Comparison of ENCODE assay signal across 27 cellular contexts in genomic region chr11:68863553-68864265, GRCh38.
"Had no signal": no experiment of that assay in that cellular context is flagged by ENCODE, and none has a peak within 500 bp of the region (broad histone marks: within the 10 kb centered on the region; RNA-seq: fewer than 3 reads in every experiment).

No MANE protein-coding gene starts in this region.

- H3K4me3 Mint-ChIP-seq: naive B cell; naive thymus-derived CD8-positive, alpha-beta T cell; natural killer cell treated with Interleukin-12 subunit alpha and Interleukin-12 subunit beta and Interleukin-15 and Interleukin-18, amount 100 ng/mL, for 72 hours; nephron progenitor cell; neural crest cell; stimulated activated effector memory CD8-positive, alpha-beta T cell treated with anti-CD3 and anti-CD28 coated beads, Interleukin-12 subunit alpha, Interleukin-12 subunit beta, amount 100 ng/mL, for 72 hours; stimulated activated naive B cell treated with anti-CD40 and anti-IgM and Interleukin-4, amounts not matched to agents 10 μg/mL and 1 μg/mL and 100 μg/mL, for 72 hours; stimulated activated naive CD8-positive, alpha-beta T cell treated with anti-CD3 and anti-CD28 coated beads, Interleukin-15, Interleukin-2, amounts not matched to agents 100 ng/mL and 50 ng/mL, for 24 hours had no signal

- H3K4me1 Mint-ChIP-seq: neural crest cell; stimulated activated effector memory CD8-positive, alpha-beta T cell treated with anti-CD3 and anti-CD28 coated beads, Interleukin-12 subunit alpha, Interleukin-12 subunit beta, amount 100 ng/mL, for 72 hours had no signal

- H3K27ac Mint-ChIP-seq: naive thymus-derived CD8-positive, alpha-beta T cell; natural killer cell treated with Interleukin-12 subunit alpha and Interleukin-12 subunit beta and Interleukin-15 and Interleukin-18, amount 100 ng/mL, for 72 hours; nephron progenitor cell; progenitor cell of endocrine pancreas; stimulated activated effector memory CD8-positive, alpha-beta T cell treated with anti-CD3 and anti-CD28 coated beads, Interleukin-12 subunit alpha, Interleukin-12 subunit beta, amount 100 ng/mL, for 72 hours; stimulated activated naive B cell treated with anti-CD40 and anti-IgM and Interleukin-4, amounts not matched to agents 10 μg/mL and 1 μg/mL and 100 μg/mL, for 72 hours; stimulated activated naive CD8-positive, alpha-beta T cell treated with anti-CD3 and anti-CD28 coated beads, Interleukin-15, Interleukin-2, amounts not matched to agents 100 ng/mL and 50 ng/mL, for 24 hours had no signal

- H3K4me1 ChIP-seq: pancreas, psoas muscle, right lobe of liver, sigmoid colon, stomach, tibial artery, transverse colon, upper lobe of left lung, uterus had no signal

- H3K9me3 ChIP-seq: neutrophil, pancreas, psoas muscle, right lobe of liver, uterus had no signal

- ATAC-seq: naive thymus-derived CD8-positive, alpha-beta T cell; natural killer cell treated with Interleukin-12 subunit alpha and Interleukin-12 subunit beta and Interleukin-15 and Interleukin-18, amount 100 ng/mL, for 72 hours; pancreas; psoas muscle; right cardiac atrium; right lobe of liver; stimulated activated effector memory CD8-positive, alpha-beta T cell treated with anti-CD3 and anti-CD28 coated beads, Interleukin-12 subunit alpha, Interleukin-12 subunit beta, amount 100 ng/mL, for 72 hours; stimulated activated naive B cell treated with anti-CD40 and anti-IgM and Interleukin-4, amounts not matched to agents 10 μg/mL and 1 μg/mL and 100 μg/mL, for 72 hours had no signal

- DNase-seq: naive B cell; naive thymus-derived CD8-positive, alpha-beta T cell; nephron progenitor cell; nucleus accumbens; pancreas; psoas muscle; right cardiac atrium; sigmoid colon; small intestine; stimulated activated CD4-positive, alpha-beta T cell treated with anti-CD3 and anti-CD28 coated beads, Interleukin-15, amount 100 ng/mL, for 24 hours; stimulated activated CD4-positive, alpha-beta T cell treated with anti-CD3 and anti-CD28 coated beads, Interleukin-2, amount 100 ng/mL, for 24 hours; stimulated activated CD4-positive, alpha-beta T cell treated with anti-CD3 and anti-CD28 coated beads, Interleukin-2, amount 100 ng/mL, for 48 hours; stimulated activated CD4-positive, alpha-beta T cell treated with anti-CD3 and anti-CD28 coated beads, Interleukin-4, amount 100 ng/mL, for 24 hours; stimulated activated naive B cell treated with anti-CD40 and anti-IgM and Interleukin-4, amounts not matched to agents 10 μg/mL and 1 μg/mL and 100 μg/mL, for 72 hours; stimulated activated naive CD4-positive, alpha-beta T cell treated with Interleukin-2 at 50 U/mL for 16 hours; stomach; tibial artery; transverse colon; upper lobe of left lung; uterus had no signal

- H3K9me3 Mint-ChIP-seq: natural killer cell treated with Interleukin-12 subunit alpha and Interleukin-12 subunit beta and Interleukin-15 and Interleukin-18, amount 100 ng/mL, for 72 hours; stimulated activated effector memory CD8-positive, alpha-beta T cell treated with anti-CD3 and anti-CD28 coated beads, Interleukin-12 subunit alpha, Interleukin-12 subunit beta, amount 100 ng/mL, for 72 hours had no signal

- H3K36me3 ChIP-seq: neutrophil, pancreas, right lobe of liver, sigmoid colon, stomach, tibial artery, transverse colon, upper lobe of left lung, uterus had no signal

- H3K36me3 Mint-ChIP-seq: naive B cell; natural killer cell treated with Interleukin-12 subunit alpha and Interleukin-12 subunit beta and Interleukin-15 and Interleukin-18, amount 100 ng/mL, for 72 hours; stimulated activated effector memory CD8-positive, alpha-beta T cell treated with anti-CD3 and anti-CD28 coated beads, Interleukin-12 subunit alpha, Interleukin-12 subunit beta, amount 100 ng/mL, for 72 hours had no signal

- H3K4me3 ChIP-seq: pancreas, psoas muscle, right lobe of liver, sigmoid colon, stomach, tibial artery, transverse colon, upper lobe of left lung, uterus had no signal

- H3K27me3 ChIP-seq: neutrophil, pancreas, right lobe of liver, sigmoid colon, stomach, tibial artery, transverse colon, upper lobe of left lung, uterus had no signal

- H3K27ac ChIP-seq: neutrophil, pancreas, psoas muscle, right lobe of liver, sigmoid colon, stomach, tibial artery, transverse colon, upper lobe of left lung, uterus had no signal

- FAIRE-seq: pancreas, small intestine had no signal
